1 cellular context compared by ENCODE assay signal in the genomic region with DNA sequence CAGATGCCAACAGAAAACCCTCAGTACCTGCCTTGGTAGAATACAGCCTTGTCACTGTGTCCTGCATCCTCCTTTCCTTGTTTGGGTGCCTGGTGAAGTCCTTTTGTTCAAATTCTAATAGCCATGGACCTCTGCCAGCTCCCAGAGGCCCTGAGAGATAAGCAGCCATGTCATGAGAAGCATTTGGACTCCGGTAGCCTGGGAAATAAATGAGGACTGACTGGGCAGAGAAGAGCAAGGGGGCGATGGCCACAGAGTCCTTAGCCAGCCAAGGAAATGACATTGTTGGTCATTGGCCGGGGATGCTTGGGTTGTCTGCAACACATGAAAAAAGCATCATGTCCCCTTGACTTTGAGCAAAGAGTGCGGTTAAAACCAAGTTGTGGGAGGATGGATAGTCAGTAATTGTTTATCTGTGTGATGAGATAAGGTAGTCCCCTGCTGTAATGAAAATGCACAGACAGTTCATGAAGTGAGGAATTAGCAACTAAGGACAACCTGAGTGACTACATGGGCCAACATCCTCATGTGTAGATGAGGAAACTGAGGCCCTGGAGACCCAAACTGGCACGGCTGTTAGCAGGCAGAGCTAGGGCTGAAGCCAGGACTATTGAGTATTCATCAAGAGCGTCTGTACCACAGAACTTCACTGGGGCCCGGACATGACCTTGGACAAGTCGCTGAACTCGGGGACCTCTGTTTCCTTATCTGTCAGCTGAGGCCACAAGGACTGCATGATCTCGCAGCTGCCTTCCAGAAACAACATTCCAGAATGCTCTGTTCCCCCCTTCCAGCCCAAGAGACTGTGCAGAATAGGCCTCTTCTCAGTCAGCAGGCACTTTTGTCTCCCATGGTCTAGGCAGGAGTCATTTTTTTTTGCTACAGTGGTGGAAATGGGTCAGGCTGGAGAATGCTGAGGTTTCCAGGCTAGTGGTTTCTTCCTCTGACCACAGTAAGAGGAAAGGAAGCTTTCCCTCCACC.
TF ChIP-seq lines count a peak whose summit lies in the region.

No MANE protein-coding gene starts in this region.

TF ChIP-seq in K562, 482 proteins besides CTCF, POLR2A, EP300 and RAD21 (continued from another document and continues in another):
- TF ChIP-seq CAMTA2 (CRISPR knock-in tag; conservative IDR thresholded peaks at IDR 0.05) (no peak), HDAC3 (IDR thresholded peaks at IDR 0.05; ENCODE audit: borderline replicate concordance, partially characterized antibody) (no peak), ZNF589 (CRISPR knock-in tag; IDR thresholded peaks at IDR 0.05; ENCODE audit: low read depth) (no peak), RHOXF2B (CRISPR knock-in tag; conservative IDR thresholded peaks at IDR 0.05) (no peak), SNIP1 (IDR thresholded peaks at IDR 0.05; ENCODE audit: low read depth) (no peak), KDM1A (IDR thresholded peaks at IDR 0.05) (peak in 1 of 2 experiments; percentile 61; a peak in 2 of 4 replicates), DMBX1 (CRISPR knock-in tag; IDR thresholded peaks at IDR 0.05; ENCODE audit: borderline replicate concordance) (no peak), ZNF583 (CRISPR knock-in tag; IDR thresholded peaks at IDR 0.05) (no peak), ZNF347 (CRISPR knock-in tag; IDR thresholded peaks at IDR 0.05; ENCODE audit: low read depth) (no peak), XRCC3 (IDR thresholded peaks at IDR 0.05) (no peak), ZNF311 (CRISPR knock-in tag; IDR thresholded peaks at IDR 0.05) (no peak), RB1 (IDR thresholded peaks at IDR 0.05; ENCODE audit: low read depth) (no peak), ZC3H8 (IDR thresholded peaks at IDR 0.05) (no peak), ESRRA (IDR thresholded peaks at IDR 0.05; ENCODE audit: borderline replicate concordance, low read depth) (peak; percentile 90), EWSR1 (IDR thresholded peaks at IDR 0.05; ENCODE audit: borderline replicate concordance, low read depth, partially characterized antibody) (no peak), ZNF696 (CRISPR knock-in tag; conservative IDR thresholded peaks at IDR 0.05) (no peak), ZNF224 (CRISPR knock-in tag; IDR thresholded peaks at IDR 0.05) (no peak), KLF16 (IDR thresholded peaks at IDR 0.05) (peak; percentile 50; the same call in 1 of the 2 replicates), ZNF408 (CRISPR knock-in tag; IDR thresholded peaks at IDR 0.05; ENCODE audit: low read depth) (no peak), FUS (optimal IDR thresholded peaks at IDR 0.05; ENCODE audit: low read depth, low read length) (no peak), TBP (optimal IDR thresholded peaks at IDR 0.05; ENCODE audit: low read depth, low read length) (no peak), SRSF7 (optimal IDR thresholded peaks at IDR 0.05; ENCODE audit: low read depth, low read length) (no peak), TCF7L2 (IDR thresholded peaks at IDR 0.05; ENCODE audit: low read depth, low read length) (no peak), ESRRB (CRISPR knock-in tag; IDR thresholded peaks at IDR 0.05; ENCODE audit: borderline replicate concordance) (no peak), NFXL1 (CRISPR knock-in tag; IDR thresholded peaks at IDR 0.05) (no peak), NCOR1 (IDR thresholded peaks at IDR 0.05) (peak; percentile 36; the same call in 1 of the 2 replicates), NCOA1 (IDR thresholded peaks at IDR 0.05; ENCODE audit: low read depth) (no peak), NR2C1 (IDR thresholded peaks at IDR 0.05) (no peak), NR2C1 (tag; IDR thresholded peaks at IDR 0.05) (no peak), KLF10 (CRISPR knock-in tag; IDR thresholded peaks at IDR 0.05) (no peak), ZFPM2 (CRISPR knock-in tag; IDR thresholded peaks at IDR 0.05) (no peak), HNRNPUL1 (IDR thresholded peaks at IDR 0.05; ENCODE audit: low read length) (no peak), BRF1 (IDR thresholded peaks at IDR 0.05; ENCODE audit: borderline replicate concordance, extremely low read depth, insufficient read length) (no peak), YY1 (IDR thresholded peaks at IDR 0.05; ENCODE audit: borderline replicate concordance in 1 of 3, control insufficient read depth in 1 of 3, extremely low read depth in 1 of 3, insufficient read depth in 3 of 3, insufficient read length in 1 of 3, insufficient replicate concordance in 2 of 3, low read depth in 1 of 3, low read length in 2 of 3) (no peak), FOS (IDR thresholded peaks at IDR 0.05; ENCODE audit: extremely low read depth, insufficient read length) (no peak)
- TF ChIP-seq, protein P1, sequence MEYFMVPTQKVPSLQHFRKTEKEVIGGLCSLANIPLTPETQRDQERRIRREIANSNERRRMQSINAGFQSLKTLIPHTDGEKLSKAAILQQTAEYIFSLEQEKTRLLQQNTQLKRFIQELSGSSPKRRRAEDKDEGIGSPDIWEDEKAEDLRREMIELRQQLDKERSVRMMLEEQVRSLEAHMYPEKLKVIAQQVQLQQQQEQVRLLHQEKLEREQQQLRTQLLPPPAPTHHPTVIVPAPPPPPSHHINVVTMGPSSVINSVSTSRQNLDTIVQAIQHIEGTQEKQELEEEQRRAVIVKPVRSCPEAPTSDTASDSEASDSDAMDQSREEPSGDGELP (CRISPR knock-in tag; IDR thresholded peaks at IDR 0.05; ENCODE audit: borderline replicate concordance), result peak; percentile 5; the same call in 1 of the 2 replicates
- TF ChIP-seq, protein P2, sequence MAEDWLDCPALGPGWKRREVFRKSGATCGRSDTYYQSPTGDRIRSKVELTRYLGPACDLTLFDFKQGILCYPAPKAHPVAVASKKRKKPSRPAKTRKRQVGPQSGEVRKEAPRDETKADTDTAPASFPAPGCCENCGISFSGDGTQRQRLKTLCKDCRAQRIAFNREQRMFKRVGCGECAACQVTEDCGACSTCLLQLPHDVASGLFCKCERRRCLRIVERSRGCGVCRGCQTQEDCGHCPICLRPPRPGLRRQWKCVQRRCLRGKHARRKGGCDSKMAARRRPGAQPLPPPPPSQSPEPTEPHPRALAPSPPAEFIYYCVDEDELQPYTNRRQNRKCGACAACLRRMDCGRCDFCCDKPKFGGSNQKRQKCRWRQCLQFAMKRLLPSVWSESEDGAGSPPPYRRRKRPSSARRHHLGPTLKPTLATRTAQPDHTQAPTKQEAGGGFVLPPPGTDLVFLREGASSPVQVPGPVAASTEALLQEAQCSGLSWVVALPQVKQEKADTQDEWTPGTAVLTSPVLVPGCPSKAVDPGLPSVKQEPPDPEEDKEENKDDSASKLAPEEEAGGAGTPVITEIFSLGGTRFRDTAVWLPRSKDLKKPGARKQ (CRISPR knock-in tag; IDR thresholded peaks at IDR 0.05), result no peak
- TF ChIP-seq, protein P3, sequence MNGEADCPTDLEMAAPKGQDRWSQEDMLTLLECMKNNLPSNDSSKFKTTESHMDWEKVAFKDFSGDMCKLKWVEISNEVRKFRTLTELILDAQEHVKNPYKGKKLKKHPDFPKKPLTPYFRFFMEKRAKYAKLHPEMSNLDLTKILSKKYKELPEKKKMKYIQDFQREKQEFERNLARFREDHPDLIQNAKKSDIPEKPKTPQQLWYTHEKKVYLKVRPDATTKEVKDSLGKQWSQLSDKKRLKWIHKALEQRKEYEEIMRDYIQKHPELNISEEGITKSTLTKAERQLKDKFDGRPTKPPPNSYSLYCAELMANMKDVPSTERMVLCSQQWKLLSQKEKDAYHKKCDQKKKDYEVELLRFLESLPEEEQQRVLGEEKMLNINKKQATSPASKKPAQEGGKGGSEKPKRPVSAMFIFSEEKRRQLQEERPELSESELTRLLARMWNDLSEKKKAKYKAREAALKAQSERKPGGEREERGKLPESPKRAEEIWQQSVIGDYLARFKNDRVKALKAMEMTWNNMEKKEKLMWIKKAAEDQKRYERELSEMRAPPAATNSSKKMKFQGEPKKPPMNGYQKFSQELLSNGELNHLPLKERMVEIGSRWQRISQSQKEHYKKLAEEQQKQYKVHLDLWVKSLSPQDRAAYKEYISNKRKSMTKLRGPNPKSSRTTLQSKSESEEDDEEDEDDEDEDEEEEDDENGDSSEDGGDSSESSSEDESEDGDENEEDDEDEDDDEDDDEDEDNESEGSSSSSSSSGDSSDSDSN (IDR thresholded peaks at IDR 0.05; ENCODE audit: borderline replicate concordance in 1 of 2, low read depth in 2 of 2, low read length in 2 of 2), result no peak
- TF ChIP-seq, protein P4, sequence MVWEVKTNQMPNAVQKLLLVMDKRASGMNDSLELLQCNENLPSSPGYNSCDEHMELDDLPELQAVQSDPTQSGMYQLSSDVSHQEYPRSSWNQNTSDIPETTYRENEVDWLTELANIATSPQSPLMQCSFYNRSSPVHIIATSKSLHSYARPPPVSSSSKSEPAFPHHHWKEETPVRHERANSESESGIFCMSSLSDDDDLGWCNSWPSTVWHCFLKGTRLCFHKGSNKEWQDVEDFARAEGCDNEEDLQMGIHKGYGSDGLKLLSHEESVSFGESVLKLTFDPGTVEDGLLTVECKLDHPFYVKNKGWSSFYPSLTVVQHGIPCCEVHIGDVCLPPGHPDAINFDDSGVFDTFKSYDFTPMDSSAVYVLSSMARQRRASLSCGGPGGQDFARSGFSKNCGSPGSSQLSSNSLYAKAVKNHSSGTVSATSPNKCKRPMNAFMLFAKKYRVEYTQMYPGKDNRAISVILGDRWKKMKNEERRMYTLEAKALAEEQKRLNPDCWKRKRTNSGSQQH (CRISPR knock-in tag; IDR thresholded peaks at IDR 0.05), result no peak
- TF ChIP-seq, protein P5, sequence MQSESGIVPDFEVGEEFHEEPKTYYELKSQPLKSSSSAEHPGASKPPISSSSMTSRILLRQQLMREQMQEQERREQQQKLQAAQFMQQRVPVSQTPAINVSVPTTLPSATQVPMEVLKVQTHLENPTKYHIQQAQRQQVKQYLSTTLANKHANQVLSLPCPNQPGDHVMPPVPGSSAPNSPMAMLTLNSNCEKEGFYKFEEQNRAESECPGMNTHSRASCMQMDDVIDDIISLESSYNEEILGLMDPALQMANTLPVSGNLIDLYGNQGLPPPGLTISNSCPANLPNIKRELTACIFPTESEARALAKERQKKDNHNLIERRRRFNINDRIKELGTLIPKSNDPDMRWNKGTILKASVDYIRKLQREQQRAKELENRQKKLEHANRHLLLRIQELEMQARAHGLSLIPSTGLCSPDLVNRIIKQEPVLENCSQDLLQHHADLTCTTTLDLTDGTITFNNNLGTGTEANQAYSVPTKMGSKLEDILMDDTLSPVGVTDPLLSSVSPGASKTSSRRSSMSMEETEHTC (IDR thresholded peaks at IDR 0.05), result no peak
- TF ChIP-seq, protein P6, sequence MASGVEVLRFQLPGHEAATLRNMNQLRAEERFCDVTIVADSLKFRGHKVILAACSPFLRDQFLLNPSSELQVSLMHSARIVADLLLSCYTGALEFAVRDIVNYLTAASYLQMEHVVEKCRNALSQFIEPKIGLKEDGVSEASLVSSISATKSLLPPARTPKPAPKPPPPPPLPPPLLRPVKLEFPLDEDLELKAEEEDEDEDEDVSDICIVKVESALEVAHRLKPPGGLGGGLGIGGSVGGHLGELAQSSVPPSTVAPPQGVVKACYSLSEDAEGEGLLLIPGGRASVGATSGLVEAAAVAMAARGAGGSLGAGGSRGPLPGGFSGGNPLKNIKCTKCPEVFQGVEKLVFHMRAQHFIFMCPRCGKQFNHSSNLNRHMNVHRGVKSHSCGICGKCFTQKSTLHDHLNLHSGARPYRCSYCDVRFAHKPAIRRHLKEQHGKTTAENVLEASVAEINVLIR (CRISPR knock-in tag; IDR thresholded peaks at IDR 0.05), result no peak
- TF ChIP-seq, protein P7, sequence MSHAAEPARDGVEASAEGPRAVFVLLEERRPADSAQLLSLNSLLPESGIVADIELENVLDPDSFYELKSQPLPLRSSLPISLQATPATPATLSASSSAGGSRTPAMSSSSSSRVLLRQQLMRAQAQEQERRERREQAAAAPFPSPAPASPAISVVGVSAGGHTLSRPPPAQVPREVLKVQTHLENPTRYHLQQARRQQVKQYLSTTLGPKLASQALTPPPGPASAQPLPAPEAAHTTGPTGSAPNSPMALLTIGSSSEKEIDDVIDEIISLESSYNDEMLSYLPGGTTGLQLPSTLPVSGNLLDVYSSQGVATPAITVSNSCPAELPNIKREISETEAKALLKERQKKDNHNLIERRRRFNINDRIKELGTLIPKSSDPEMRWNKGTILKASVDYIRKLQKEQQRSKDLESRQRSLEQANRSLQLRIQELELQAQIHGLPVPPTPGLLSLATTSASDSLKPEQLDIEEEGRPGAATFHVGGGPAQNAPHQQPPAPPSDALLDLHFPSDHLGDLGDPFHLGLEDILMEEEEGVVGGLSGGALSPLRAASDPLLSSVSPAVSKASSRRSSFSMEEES (CRISPR knock-in tag; IDR thresholded peaks at IDR 0.05), result no peak
- TF ChIP-seq, protein P8, sequence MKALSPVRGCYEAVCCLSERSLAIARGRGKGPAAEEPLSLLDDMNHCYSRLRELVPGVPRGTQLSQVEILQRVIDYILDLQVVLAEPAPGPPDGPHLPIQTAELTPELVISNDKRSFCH (CRISPR knock-in tag; IDR thresholded peaks at IDR 0.05), result no peak
- TF ChIP-seq, protein P8 (tag; IDR thresholded peaks at IDR 0.05), result 0 out of 2 replicates have a peak, but pooled peaks have one; percentile 43
- TF ChIP-seq, protein P9, sequence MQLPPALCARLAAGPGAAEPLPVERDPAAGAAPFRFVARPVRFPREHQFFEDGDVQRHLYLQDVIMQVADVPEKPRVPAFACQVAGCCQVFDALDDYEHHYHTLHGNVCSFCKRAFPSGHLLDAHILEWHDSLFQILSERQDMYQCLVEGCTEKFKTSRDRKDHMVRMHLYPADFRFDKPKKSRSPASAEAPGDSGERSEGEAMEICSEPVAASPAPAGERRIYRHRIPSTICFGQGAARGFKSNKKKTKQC (CRISPR knock-in tag; IDR thresholded peaks at IDR 0.05), result no peak
- TF ChIP-seq, protein P10, sequence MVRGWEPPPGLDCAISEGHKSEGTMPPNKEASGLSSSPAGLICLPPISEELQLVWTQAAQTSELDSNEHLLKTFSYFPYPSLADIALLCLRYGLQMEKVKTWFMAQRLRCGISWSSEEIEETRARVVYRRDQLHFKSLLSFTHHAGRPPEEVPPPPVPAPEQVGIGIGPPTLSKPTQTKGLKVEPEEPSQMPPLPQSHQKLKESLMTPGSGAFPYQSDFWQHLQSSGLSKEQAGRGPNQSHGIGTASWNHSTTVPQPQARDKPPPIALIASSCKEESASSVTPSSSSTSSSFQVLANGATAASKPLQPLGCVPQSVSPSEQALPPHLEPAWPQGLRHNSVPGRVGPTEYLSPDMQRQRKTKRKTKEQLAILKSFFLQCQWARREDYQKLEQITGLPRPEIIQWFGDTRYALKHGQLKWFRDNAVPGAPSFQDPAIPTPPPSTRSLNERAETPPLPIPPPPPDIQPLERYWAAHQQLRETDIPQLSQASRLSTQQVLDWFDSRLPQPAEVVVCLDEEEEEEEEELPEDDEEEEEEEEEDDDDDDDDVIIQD (CRISPR knock-in tag; IDR thresholded peaks at IDR 0.05), result no peak
